In genomic region chr13:77026255-77026782, GRCh38 we compare ENCODE assay signal across 8 cellular contexts. TPM values are rescaled to one million over a fixed set of nuclear protein-coding genes. Genes with fewer than 3 reads are reported as not detected.
DNase-seq lines count a peak whose midpoint lies in the region; ATAC-seq and TF ChIP-seq lines count a peak whose summit lies in the region.

No MANE protein-coding gene starts in this region.

- peak overlapping the region; percentile 98 for H3K27ac ChIP-seq in CD4-positive, CD25-positive, alpha-beta regulatory T cell (ENCODE audit: insufficient read depth, low read length, poor library complexity, severe bottlenecking)
- peak overlapping the region; percentile 98 to 100 (median 100) for H3K27ac ChIP-seq in esophagus squamous epithelium

- H3K36me3 ChIP-seq in CD4-positive, CD25-positive, alpha-beta regulatory T cell (ENCODE audit: control insufficient read depth, insufficient read depth, low read length): peaks cover 7% of the 10 kb centered on the region
- no peaks in the 10 kb centered on the region for H3K36me3 ChIP-seq in esophagus squamous epithelium

- H3K4me1 ChIP-seq in CD4-positive, CD25-positive, alpha-beta regulatory T cell (ENCODE audit: control insufficient read depth, insufficient read depth, low read length, poor library complexity, severe bottlenecking): peaks cover 54% of the 10 kb centered on the region
- H3K4me1 ChIP-seq in esophagus squamous epithelium: peaks cover 30 to 55% (median 44%) of the 10 kb centered on the region in 3 donors

- 0% methylated on average over 8 to 9 of the region's 53 CpGs for WGBS in esophagus squamous epithelium, 2 donors

- TF ChIP-seq CTCF in esophagus squamous epithelium (IDR thresholded peaks at IDR 0.05): no peak

- H3K9me3 ChIP-seq in CD4-positive, CD25-positive, alpha-beta regulatory T cell (ENCODE audit: control insufficient read depth in 2 of 2, low read length in 2 of 2): no peaks in the 10 kb centered on the region
- no peaks in the 10 kb centered on the region for H3K9me3 ChIP-seq in esophagus squamous epithelium

- peaks cover 9% of the 10 kb centered on the region for H3K36me3 Mint-ChIP-seq in CD4-positive, CD25-positive, alpha-beta regulatory T cell
- peaks cover 43% of the 10 kb centered on the region for H3K36me3 Mint-ChIP-seq in activated T-cell treated with anti-CD3 and anti-CD28 coated beads, Interleukin-2, amount 50 U/mL, for 24 hours (ENCODE audit: low read depth)
- peaks cover 0 to 10% of the 10 kb centered on the region in 2 donors for H3K36me3 Mint-ChIP-seq in naive B cell
- peaks cover 10% of the 10 kb centered on the region for H3K36me3 Mint-ChIP-seq in stimulated activated memory B cell treated with anti-CD40 and anti-IgM and Interleukin-4, amounts not matched to agents 10 μg/mL and 1 μg/mL and 100 μg/mL, for 72 hours

- ATAC-seq in CD4-positive, CD25-positive, alpha-beta regulatory T cell (ENCODE audit: low read depth in 2 of 2): peak; percentile 47 to 65
- ATAC-seq in GM19395 (IDR thresholded peaks at IDR 0.05; ENCODE audit: unreplicated experiment) (peak; percentile 62), HG03521 (IDR thresholded peaks at IDR 0.05; ENCODE audit: unreplicated experiment) (peak; percentile 51), naive B cell (ENCODE audit: low read depth in 2 of 2) (peak; percentile 64 to 68)
- peak; percentile 83 for ATAC-seq in stimulated activated memory B cell treated with anti-CD40 and anti-IgM and Interleukin-4, amounts not matched to agents 10 μg/mL and 1 μg/mL and 100 μg/mL, for 72 hours

- H3K4me1 Mint-ChIP-seq in CD4-positive, CD25-positive, alpha-beta regulatory T cell: peaks cover 36 to 63% (median 48%) of the 10 kb centered on the region in 4 donors
- H3K4me1 Mint-ChIP-seq in activated T-cell treated with anti-CD3 and anti-CD28 coated beads, Interleukin-2, amount 50 U/mL, for 24 hours (ENCODE audit: low read depth): peaks cover 59% of the 10 kb centered on the region
- peaks cover 32 to 61% (median 52%) of the 10 kb centered on the region in 3 donors for H3K4me1 Mint-ChIP-seq in naive B cell
- peaks cover 46% of the 10 kb centered on the region for H3K4me1 Mint-ChIP-seq in stimulated activated memory B cell treated with anti-CD40 and anti-IgM and Interleukin-4, amounts not matched to agents 10 μg/mL and 1 μg/mL and 100 μg/mL, for 72 hours

- no peaks in the 10 kb centered on the region for H3K9me3 Mint-ChIP-seq in CD4-positive, CD25-positive, alpha-beta regulatory T cell
- no peaks in the 10 kb centered on the region for H3K9me3 Mint-ChIP-seq in activated T-cell treated with anti-CD3 and anti-CD28 coated beads, Interleukin-2, amount 50 U/mL, for 24 hours
- no peaks in the 10 kb centered on the region for H3K9me3 Mint-ChIP-seq in naive B cell
- H3K9me3 Mint-ChIP-seq in stimulated activated memory B cell treated with anti-CD40 and anti-IgM and Interleukin-4, amounts not matched to agents 10 μg/mL and 1 μg/mL and 100 μg/mL, for 72 hours: no peaks in the 10 kb centered on the region

- peak overlapping the region; percentile 95 to 97 (median 95) for H3K27ac Mint-ChIP-seq in CD4-positive, CD25-positive, alpha-beta regulatory T cell
- H3K27ac Mint-ChIP-seq in activated T-cell treated with anti-CD3 and anti-CD28 coated beads, Interleukin-2, amount 50 U/mL, for 24 hours: peak overlapping the region; percentile 95
- peak overlapping the region; percentile 87 to 98 (median 96) for H3K27ac Mint-ChIP-seq in naive B cell
- H3K27ac Mint-ChIP-seq in stimulated activated memory B cell treated with anti-CD40 and anti-IgM and Interleukin-4, amounts not matched to agents 10 μg/mL and 1 μg/mL and 100 μg/mL, for 72 hours: peak overlapping the region; percentile 90

- H3K4me3 ChIP-seq in CD4-positive, CD25-positive, alpha-beta regulatory T cell (ENCODE audit: low read depth, low read length): peak overlapping the region; percentile 95
- H3K4me3 ChIP-seq in esophagus squamous epithelium: peak overlapping the region; percentile 77 to 99 (median 88)

- H3K27me3 Mint-ChIP-seq in CD4-positive, CD25-positive, alpha-beta regulatory T cell: peaks cover 10% of the 10 kb centered on the region
- H3K27me3 Mint-ChIP-seq in activated T-cell treated with anti-CD3 and anti-CD28 coated beads, Interleukin-2, amount 50 U/mL, for 24 hours: no peaks in the 10 kb centered on the region
- H3K27me3 Mint-ChIP-seq in naive B cell: no peaks in the 10 kb centered on the region
- H3K27me3 Mint-ChIP-seq in stimulated activated memory B cell treated with anti-CD40 and anti-IgM and Interleukin-4, amounts not matched to agents 10 μg/mL and 1 μg/mL and 100 μg/mL, for 72 hours: no peaks in the 10 kb centered on the region

- intact Hi-C loops in esophagus squamous epithelium (cut with DNase I): loop anchor here (10.0 kb wide), 1 partner anchor 298 kb away; the partner anchor contains the start of gene MYCBP2

- peak; percentile 76 to 89 (median 77) for DNase-seq in CD4-positive, CD25-positive, alpha-beta regulatory T cell
- DNase-seq in OCI-M1 (lab: John Stamatoyannopoulos, UW): peak; percentile 90
- DNase-seq in activated T-cell treated with anti-CD3 and anti-CD28 coated beads, Interleukin-2, amount 50 U/mL, for 24 hours: peak; percentile 80
- peak; percentile 53 for DNase-seq in esophagus squamous epithelium (lab: John Stamatoyannopoulos, UW)
- DNase-seq in naive B cell: peak; percentile 82

- H3K27me3 ChIP-seq in CD4-positive, CD25-positive, alpha-beta regulatory T cell (ENCODE audit: control insufficient read depth, insufficient read depth, low read length): no peaks in the 10 kb centered on the region
- no peaks in the 10 kb centered on the region for H3K27me3 ChIP-seq in esophagus squamous epithelium

- H3K4me3 Mint-ChIP-seq in CD4-positive, CD25-positive, alpha-beta regulatory T cell: peak overlapping the region; percentile 97 to 100 (median 98)
- H3K4me3 Mint-ChIP-seq in activated T-cell treated with anti-CD3 and anti-CD28 coated beads, Interleukin-2, amount 50 U/mL, for 24 hours: peak overlapping the region; percentile 90
- H3K4me3 Mint-ChIP-seq in naive B cell: peak overlapping the region; percentile 87 to 99 (median 96)
- peak overlapping the region; percentile 98 for H3K4me3 Mint-ChIP-seq in stimulated activated memory B cell treated with anti-CD40 and anti-IgM and Interleukin-4, amounts not matched to agents 10 μg/mL and 1 μg/mL and 100 μg/mL, for 72 hours

- TF ChIP-seq POLR2A in esophagus squamous epithelium (IDR thresholded peaks at IDR 0.05): peak in 1 of 4 donors; percentile 39

RNA-seq across cellular contexts. Expression of gene FBXL3, which starts 0.6 kb away (rescaled TPM):
- 89.0 TPM for total RNA-seq in CD4-positive, CD25-positive, alpha-beta regulatory T cell
- polyA plus RNA-seq in CD4-positive, CD25-positive, alpha-beta regulatory T cell: 10 to 100 TPM; 36.7 to 63.3 (median 48.5) TPM
- total RNA-seq in esophagus squamous epithelium: 10 to 100 TPM; 43.5 to 81.6 (median 51.7) TPM
- 10 to 100 TPM; 32.2 to 54.4 (median 45.1) TPM for polyA plus RNA-seq in naive B cell (ENCODE audit: low read depth in 6 of 6)

RNA-seq across cellular contexts. Expression of gene CLN5, which starts 34.4 kb away (rescaled TPM):
- 27.3 TPM for total RNA-seq in CD4-positive, CD25-positive, alpha-beta regulatory T cell
- polyA plus RNA-seq in CD4-positive, CD25-positive, alpha-beta regulatory T cell: 10 to 100 TPM; 36.9 to 45.5 (median 41.0) TPM
- 10 to 100 TPM in 2 of 4 donors, 1 to 10 TPM in 2; 6.8 to 20.2 (median 11.2) TPM for total RNA-seq in esophagus squamous epithelium
- polyA plus RNA-seq in naive B cell (ENCODE audit: low read depth in 6 of 6): 10 to 100 TPM; 20.2 to 30.9 (median 25.4) TPM

Comparison
In these comparisons a context has a peak if more than half of its experiments do, and no peak if none do; other contexts are left out.
1. Peak in every context shown above with its lines: DNase-seq, ATAC-seq, H3K4me3 ChIP-seq and H3K27ac ChIP-seq.